In genomic region chr10:91349381-91349780, GRCh38 we compare ENCODE assay signal across 12 cellular contexts.
DNase-seq lines count a peak whose midpoint lies in the region; ATAC-seq and TF ChIP-seq lines count a peak whose summit lies in the region.
"Had no signal": no experiment of that assay in that cellular context is flagged by ENCODE, and none has a peak within 500 bp of the region (broad histone marks: within the 10 kb centered on the region; RNA-seq: fewer than 3 reads in every experiment).

No MANE protein-coding gene starts in this region.

- H3K36me3 Mint-ChIP-seq in endothelial cell (ENCODE audit: low read depth, unreplicated experiment) (no peaks in the 10 kb centered on the region), T-helper 17 cell (ENCODE audit: low read depth) (no peaks in the 10 kb centered on the region)
- no peaks in the 10 kb centered on the region for H3K36me3 Mint-ChIP-seq in activated naive CD4-positive, alpha-beta T cell treated with anti-CD3 and anti-CD28 coated beads, Interleukin-2, amount 50 U/mL, for 72 hours

- H3K27ac Mint-ChIP-seq in endothelial cell (ENCODE audit: unreplicated experiment) (peak overlapping the region; percentile 13), T-helper 17 cell (no peak overlapping the region)
- H3K27ac Mint-ChIP-seq in activated naive CD4-positive, alpha-beta T cell treated with anti-CD3 and anti-CD28 coated beads, Interleukin-2, amount 50 U/mL, for 72 hours: no peak overlapping the region
- H3K27ac Mint-ChIP-seq: dendritic cell treated with granulocyte-macrophage colony-stimulating factor and Interleukin-4, amounts not matched to agents 40 ng/mL and 50 ng/mL, for 4 days; memory B cell had no signal

- H3K27me3 Mint-ChIP-seq in endothelial cell (ENCODE audit: unreplicated experiment) (no peaks in the 10 kb centered on the region), T-helper 17 cell (peaks cover 5% of the 10 kb centered on the region)
- H3K27me3 Mint-ChIP-seq: dendritic cell treated with granulocyte-macrophage colony-stimulating factor and Interleukin-4, amounts not matched to agents 40 ng/mL and 50 ng/mL, for 4 days; memory B cell had no signal

- POLR2A ChIA-PET in IMR-90 (lab: Charles Lee; ENCODE audit: unreplicated experiment): interaction anchor here (0.6 kb wide), 2 partner anchors 66 to 197 kb away, joined by 3 to 7 read pairs; no protein-coding TSS in a partner anchor

- peak overlapping the region; percentile 9; the same call in 1 of the 2 replicates for H3K4me2 ChIP-seq in IMR-90 (ENCODE audit: low read depth, low read length)

- H3K27me3 ChIP-seq in IMR-90 (ENCODE audit: control insufficient read depth, insufficient read depth, low read length): no peaks in the 10 kb centered on the region
- no peaks in the 10 kb centered on the region for H3K27me3 ChIP-seq in tibial artery

- H3K27ac ChIP-seq in IMR-90 (ENCODE audit: insufficient read depth, low read length): peak overlapping the region; percentile 65
- H3K27ac ChIP-seq in tibial artery: peak overlapping the region; percentile 76 to 82

- peak overlapping the region; percentile 87; the same call in 1 of the 2 replicates for H3K23ac ChIP-seq in IMR-90 (ENCODE audit: low read depth, low read length)

- peak overlapping the region; percentile 57; the same call in 1 of the 2 replicates for H3K56ac ChIP-seq in IMR-90 (ENCODE audit: extremely low read depth, insufficient read depth, low read length)

- intact Hi-C loops in IMR-90 (cut with micrococcal nuclease): no loop called here
- intact Hi-C loops in tibial artery (cut with DNase I; ENCODE audit: low total_unique reads): no loop called here

- peaks cover 7% of the 10 kb centered on the region; the same call in 1 of the 2 replicates for H3K9me1 ChIP-seq in IMR-90 (ENCODE audit: insufficient read depth, low read length)

- CTCF ChIA-PET in IMR-90 (lab: Yijun Ruan, JAX): interaction anchor here (0.7 kb wide), 1 partner anchor 50 kb away, joined by 4 read pairs; no protein-coding TSS in a partner anchor

- H4K91ac ChIP-seq in IMR-90 (ENCODE audit: insufficient read depth, low read depth, low read length): peak overlapping the region; percentile 77

- 0 out of 2 replicates have a peak, but pooled peaks have one; percentile 3 for TF ChIP-seq RAD21 in IMR-90 (IDR thresholded peaks at IDR 0.05; ENCODE audit: low read length)

- ATAC-seq in IMR-90 (ENCODE audit: low read depth) (peak; percentile 89), HG03039 (IDR thresholded peaks at IDR 0.05; ENCODE audit: unreplicated experiment) (no peak), T-helper 17 cell (no peak)
- ATAC-seq in activated naive CD4-positive, alpha-beta T cell treated with anti-CD3 and anti-CD28 coated beads, Interleukin-2, amount 50 U/mL, for 72 hours: no peak

- no peaks in the 10 kb centered on the region for H3K9me3 Mint-ChIP-seq in endothelial cell (ENCODE audit: unreplicated experiment)
- peaks cover 0 to 3% of the 10 kb centered on the region in 2 donors for H3K9me3 Mint-ChIP-seq in activated naive CD4-positive, alpha-beta T cell treated with anti-CD3 and anti-CD28 coated beads, Interleukin-2, amount 50 U/mL, for 72 hours
- H3K9me3 Mint-ChIP-seq: dendritic cell treated with granulocyte-macrophage colony-stimulating factor and Interleukin-4, amounts not matched to agents 40 ng/mL and 50 ng/mL, for 4 days had no signal

- peak overlapping the region; percentile 90 for H4K5ac ChIP-seq in IMR-90 (ENCODE audit: low read depth, low read length)

- H3K4me3 Mint-ChIP-seq in endothelial cell (ENCODE audit: unreplicated experiment) (no peak overlapping the region), T-helper 17 cell (no peak overlapping the region)
- H3K4me3 Mint-ChIP-seq: dendritic cell treated with granulocyte-macrophage colony-stimulating factor and Interleukin-4, amounts not matched to agents 40 ng/mL and 50 ng/mL, for 4 days; memory B cell had no signal

- no peak overlapping the region for H3K9ac ChIP-seq in IMR-90 (ENCODE audit: low read depth, low read length)

- TF ChIP-seq CTCF in IMR-90 (conservative IDR thresholded peaks at IDR 0.05; ENCODE audit: low read depth, low read length) (no peak), endothelial cell (IDR thresholded peaks at IDR 0.05; ENCODE audit: unreplicated experiment) (no peak), tibial artery (IDR thresholded peaks at IDR 0.05) (no peak)

- H4K8ac ChIP-seq in IMR-90 (ENCODE audit: low read depth in 2 of 2, low read length in 2 of 2): peak overlapping the region; percentile 60 to 92; a peak in 3 of 4 replicates

- H2BK5ac ChIP-seq in IMR-90 (ENCODE audit: low read depth, low read length, poor library complexity, severe bottlenecking): peak overlapping the region; percentile 98

- dilution Hi-C loops in IMR-90 (cut with HindIII; ENCODE audit: low sequenced_read_pairs, unreplicated experiment): no loop called here

- H3K4me1 ChIP-seq in IMR-90 (ENCODE audit: control insufficient read depth, insufficient read depth, low read length): peaks cover 18% of the 10 kb centered on the region
- peaks cover 0 to 37% (median 26%) of the 10 kb centered on the region in 4 donors for H3K4me1 ChIP-seq in tibial artery

- H2AFZ ChIP-seq in IMR-90 (replicated peaks; ENCODE audit: low read length, poor library complexity): peak overlapping the region; percentile 77

- H3K9me3 ChIP-seq in IMR-90 (ENCODE audit: control insufficient read depth, insufficient read depth, low read length) (no peaks in the 10 kb centered on the region), tibial artery (no peaks in the 10 kb centered on the region), T-helper 17 cell (ENCODE audit: control insufficient read depth, low read length, poor library complexity, severe bottlenecking) (no peaks in the 10 kb centered on the region)

- H2AK9ac ChIP-seq in IMR-90 (replicated peaks; ENCODE audit: low read depth, low read length, poor library complexity): peak overlapping the region; percentile 34

- H3K36me3 ChIP-seq in IMR-90 (ENCODE audit: control insufficient read depth, insufficient read depth, low read length) (no peaks in the 10 kb centered on the region), tibial artery (no peaks in the 10 kb centered on the region)

- TF ChIP-seq POLR2A in IMR-90 (IDR thresholded peaks at IDR 0.05; ENCODE audit: low read depth, low read length): no peak

- H3K4me1 Mint-ChIP-seq in endothelial cell (ENCODE audit: unreplicated experiment) (peaks cover 9% of the 10 kb centered on the region), T-helper 17 cell (no peaks in the 10 kb centered on the region)

- DNase-seq in IMR-90 (peak; percentile 99), endothelial cell (ENCODE audit: low spot score) (peak; percentile 17), kidney tubule cell (ENCODE audit: low spot score) (peak; percentile 91), tibial artery (peak; percentile 56 to 89), T-helper 17 cell (no peak)
- DNase-seq in stimulated activated CD8-positive, alpha-beta memory T cell treated with anti-CD3 and anti-CD28 coated beads, Interleukin-4, amount 100 ng/mL, for 48 hours: no peak
- DNase-seq in activated naive CD4-positive, alpha-beta T cell treated with anti-CD3 and anti-CD28 coated beads, Interleukin-2, amount 50 U/mL, for 72 hours (ENCODE audit: low spot score in 2 of 2): no peak
- DNase-seq: NCI-H1048; stimulated activated CD4-positive, alpha-beta T cell treated with anti-CD3 and anti-CD28 coated beads, Interleukin-2, amount 100 ng/mL, for 48 hours had no signal

- peak overlapping the region; percentile 96 for H2BK120ac ChIP-seq in IMR-90 (ENCODE audit: low read depth, low read length)

- no peaks in the 10 kb centered on the region for H3K79me1 ChIP-seq in IMR-90 (ENCODE audit: low read depth in 1 of 2, low read length in 2 of 2)

- in situ Hi-C loops in IMR-90 (cut with MboI; ENCODE audit: low sequenced_read_pairs): no loop called here

- H3K4ac ChIP-seq in IMR-90 (ENCODE audit: low read depth, low read length): peak overlapping the region; percentile 94

- H3K14ac ChIP-seq in IMR-90 (replicated peaks; ENCODE audit: low read depth, low read length): peak overlapping the region; percentile 93

- H2BK15ac ChIP-seq in IMR-90 (ENCODE audit: low read depth, low read length): peak overlapping the region; percentile 90; the same call in 2 of the 3 replicates

- H2BK20ac ChIP-seq in IMR-90 (ENCODE audit: low read depth, low read length): peak overlapping the region; percentile 99

- no TSS peak for BruUV-seq in IMR-90 (replicated peaks; lab: Mats Ljungman, UMichigan)

- H4K20me1 ChIP-seq in IMR-90 (ENCODE audit: insufficient read depth, low read length): no peaks in the 10 kb centered on the region

- H3K4me3 ChIP-seq in IMR-90 (ENCODE audit: insufficient read depth, low read depth, low read length): no peak overlapping the region
- no peak overlapping the region for H3K4me3 ChIP-seq in tibial artery

- H2AK5ac ChIP-seq in IMR-90 (ENCODE audit: low read depth, low read length): peak overlapping the region; percentile 71

- H3K18ac ChIP-seq in IMR-90 (ENCODE audit: low read depth, low read length): peak overlapping the region; percentile 88

TF ChIP-seq in IMR-90, 13 proteins besides CTCF, POLR2A, EP300 and RAD21:
- TF ChIP-seq MXI1 (IDR thresholded peaks at IDR 0.05; ENCODE audit: borderline replicate concordance, low read depth, low read length): 0 out of 2 replicates have a peak, but pooled peaks have one; percentile 41
- no peak for TF ChIP-seq NFE2L2 (IDR thresholded peaks at IDR 0.05; ENCODE audit: low read depth, low read length)
- peak; percentile 60 for TF ChIP-seq RCOR1 (IDR thresholded peaks at IDR 0.05; ENCODE audit: insufficient replicate concordance, low read length)
- TF ChIP-seq FOS (IDR thresholded peaks at IDR 0.05; ENCODE audit: low read depth, low read length): peak; percentile 89
- TF ChIP-seq RFX5 (IDR thresholded peaks at IDR 0.05; ENCODE audit: low read depth, low read length): no peak
- peak; percentile 44 for TF ChIP-seq MAFK (IDR thresholded peaks at IDR 0.05; ENCODE audit: low read depth, low read length)
- peak; percentile 97 for TF ChIP-seq CEBPB (IDR thresholded peaks at IDR 0.05; ENCODE audit: low read depth, low read length)
- TF ChIP-seq USF2 (IDR thresholded peaks at IDR 0.05; ENCODE audit: low read depth, low read length): no peak
- TF ChIP-seq SMC3 (IDR thresholded peaks at IDR 0.05; ENCODE audit: low read depth, low read length): no peak

Comparison
In these comparisons a context has a peak if more than half of its experiments do, and no peak if none do; other contexts are left out.
1. DNase-seq: peak in IMR-90 (single experiment), endothelial cell (single experiment), kidney tubule cell (single experiment) and tibial artery (2 of 2); none in stimulated activated CD8-positive, alpha-beta memory T cell treated with anti-CD3 and anti-CD28 coated beads, Interleukin-4, amount 100 ng/mL, for 48 hours (single experiment), activated naive CD4-positive, alpha-beta T cell treated with anti-CD3 and anti-CD28 coated beads, Interleukin-2, amount 50 U/mL, for 72 hours (0 of 2) and T-helper 17 cell (0 of 3).